ENCODE assay signal across 1 cellular context in genomic region chr1:5297199-5297877, GRCh38.
TF ChIP-seq lines count a peak whose summit lies in the region.

No MANE protein-coding gene starts in this region.

TF ChIP-seq in SK-N-SH treated with all-trans-retinoic acid at 6 μM for 48 hours, 23 proteins besides CTCF, POLR2A, EP300 and RAD21 (continued from another document):
- TF ChIP-seq, protein P1, sequence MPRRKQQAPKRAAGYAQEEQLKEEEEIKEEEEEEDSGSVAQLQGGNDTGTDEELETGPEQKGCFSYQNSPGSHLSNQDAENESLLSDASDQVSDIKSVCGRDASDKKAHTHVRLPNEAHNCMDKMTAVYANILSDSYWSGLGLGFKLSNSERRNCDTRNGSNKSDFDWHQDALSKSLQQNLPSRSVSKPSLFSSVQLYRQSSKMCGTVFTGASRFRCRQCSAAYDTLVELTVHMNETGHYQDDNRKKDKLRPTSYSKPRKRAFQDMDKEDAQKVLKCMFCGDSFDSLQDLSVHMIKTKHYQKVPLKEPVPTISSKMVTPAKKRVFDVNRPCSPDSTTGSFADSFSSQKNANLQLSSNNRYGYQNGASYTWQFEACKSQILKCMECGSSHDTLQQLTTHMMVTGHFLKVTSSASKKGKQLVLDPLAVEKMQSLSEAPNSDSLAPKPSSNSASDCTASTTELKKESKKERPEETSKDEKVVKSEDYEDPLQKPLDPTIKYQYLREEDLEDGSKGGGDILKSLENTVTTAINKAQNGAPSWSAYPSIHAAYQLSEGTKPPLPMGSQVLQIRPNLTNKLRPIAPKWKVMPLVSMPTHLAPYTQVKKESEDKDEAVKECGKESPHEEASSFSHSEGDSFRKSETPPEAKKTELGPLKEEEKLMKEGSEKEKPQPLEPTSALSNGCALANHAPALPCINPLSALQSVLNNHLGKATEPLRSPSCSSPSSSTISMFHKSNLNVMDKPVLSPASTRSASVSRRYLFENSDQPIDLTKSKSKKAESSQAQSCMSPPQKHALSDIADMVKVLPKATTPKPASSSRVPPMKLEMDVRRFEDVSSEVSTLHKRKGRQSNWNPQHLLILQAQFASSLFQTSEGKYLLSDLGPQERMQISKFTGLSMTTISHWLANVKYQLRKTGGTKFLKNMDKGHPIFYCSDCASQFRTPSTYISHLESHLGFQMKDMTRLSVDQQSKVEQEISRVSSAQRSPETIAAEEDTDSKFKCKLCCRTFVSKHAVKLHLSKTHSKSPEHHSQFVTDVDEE (CRISPR knock-in tag; IDR thresholded peaks at IDR 0.05) = no peak
- TF ChIP-seq ISL1 (CRISPR knock-in tag; IDR thresholded peaks at IDR 0.05) (no peak), POU6F1 (CRISPR knock-in tag; IDR thresholded peaks at IDR 0.05; ENCODE audit: borderline replicate concordance, low read depth) (no peak), ZNF8 (CRISPR knock-in tag; IDR thresholded peaks at IDR 0.05) (no peak), ZFP3 (CRISPR knock-in tag; IDR thresholded peaks at IDR 0.05) (no peak)
